Comparison of ENCODE assay signal across 17 cellular contexts in the genomic region with DNA sequence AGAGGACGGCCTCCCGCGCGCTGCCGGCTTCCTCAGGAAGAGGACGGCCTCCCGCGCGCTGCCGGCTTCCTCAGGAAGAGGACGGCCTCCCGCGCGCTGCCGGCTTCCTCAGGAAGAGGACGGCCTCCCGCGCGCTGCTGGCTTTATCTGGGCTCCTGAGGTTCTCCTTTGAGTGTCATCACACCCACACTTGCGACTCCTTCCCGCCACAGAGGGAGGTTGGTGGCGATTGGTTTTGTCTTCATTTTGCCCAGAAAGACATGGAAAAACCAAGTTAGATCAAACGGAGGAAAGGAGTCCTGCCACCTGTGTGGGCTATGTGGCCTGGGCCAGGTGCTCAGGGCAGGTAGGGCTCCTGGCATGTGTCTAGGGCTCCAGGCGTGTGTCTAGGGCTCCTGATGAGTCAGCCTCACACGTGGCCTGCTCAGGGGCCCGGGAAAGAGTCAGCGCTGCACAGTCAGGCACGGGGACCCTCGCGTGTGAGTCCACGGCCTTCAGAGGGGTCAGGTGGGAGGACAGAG.
DNase-seq lines count a peak whose midpoint lies in the region; ATAC-seq and TF ChIP-seq lines count a peak whose summit lies in the region.
"Had no signal": no experiment of that assay in that cellular context is flagged by ENCODE, and none has a peak within 500 bp of the region (broad histone marks: within the 10 kb centered on the region; RNA-seq: fewer than 3 reads in every experiment).

No MANE protein-coding gene starts in this region.

- no peaks in the 10 kb centered on the region for H4K20me1 ChIP-seq in osteoblast (ENCODE audit: insufficient read depth, low read length)

- no peak for DNase-seq in activated T-cell treated with anti-CD3 and anti-CD28 coated beads, Interleukin-2, amount 50 U/mL, for 24 hours
- DNase-seq in activated T-cell treated with anti-CD3 and anti-CD28 coated beads, Interleukin-2, amount 50 U/mL, for 48 hours: no peak
- peak; percentile 30 for DNase-seq in H7
- DNase-seq in osteoblast (ENCODE audit: insufficient read length, low spot score, missing footprints): peak; percentile 26
- no peak for DNase-seq in NCI-H2107 treated with DMSO at 0.1 percent for 48 hours (lab: John Stamatoyannopoulos, UW; ENCODE audit: unreplicated experiment)
- DNase-seq in glomerular visceral epithelial cell (ENCODE audit: extremely low spot score): no peak
- DNase-seq: C1 segment of cervical spinal cord, Caco-2, DMS79, NCI-H187 treated with DMSO at 0.1 percent for 48 hours, NCI-H2171, NCI-H774, Right ventricle myocardium superior had no signal

- H3K27ac Mint-ChIP-seq in activated T-cell treated with anti-CD3 and anti-CD28 coated beads, Interleukin-2, amount 50 U/mL, for 24 hours: peak overlapping the region; percentile 34
- H3K27ac Mint-ChIP-seq: GM23338 had no signal

- H3K9me3 ChIP-seq in osteoblast (ENCODE audit: low read depth, low read length): no peaks in the 10 kb centered on the region
- H3K9me3 ChIP-seq: Caco-2 had no signal

- H3K27me3 ChIP-seq in H7 (ENCODE audit: control insufficient read depth, insufficient read depth, low read length) (no peaks in the 10 kb centered on the region), osteoblast (ENCODE audit: insufficient read depth, low read length) (no peaks in the 10 kb centered on the region)

- H3K27ac ChIP-seq in VCaP (peak overlapping the region; percentile 21; the same call in 1 of the 2 replicates), osteoblast (ENCODE audit: low read depth, low read length) (no peak overlapping the region)

- H3K27me3 Mint-ChIP-seq in activated T-cell treated with anti-CD3 and anti-CD28 coated beads, Interleukin-2, amount 50 U/mL, for 24 hours: peaks cover 16% of the 10 kb centered on the region

- no peak overlapping the region for H3K4me3 Mint-ChIP-seq in activated T-cell treated with anti-CD3 and anti-CD28 coated beads, Interleukin-2, amount 50 U/mL, for 24 hours
- H3K4me3 Mint-ChIP-seq: GM23338 had no signal

- no peaks in the 10 kb centered on the region for H3K36me3 Mint-ChIP-seq in activated T-cell treated with anti-CD3 and anti-CD28 coated beads, Interleukin-2, amount 50 U/mL, for 24 hours (ENCODE audit: low read depth)

- no peak overlapping the region for H2AFZ ChIP-seq in osteoblast (ENCODE audit: low read length)
- H2AFZ ChIP-seq: GM23338 had no signal

- no peaks in the 10 kb centered on the region for H3K79me2 ChIP-seq in osteoblast (ENCODE audit: insufficient read depth, low read length)

- H3K36me3 ChIP-seq in H7 (replicated peaks; ENCODE audit: control insufficient read depth, insufficient read depth, low read length) (no peaks in the 10 kb centered on the region), osteoblast (ENCODE audit: insufficient read depth, low read length) (no peaks in the 10 kb centered on the region)

- H3K9me3 Mint-ChIP-seq in activated T-cell treated with anti-CD3 and anti-CD28 coated beads, Interleukin-2, amount 50 U/mL, for 24 hours: no peaks in the 10 kb centered on the region

- no peak for ATAC-seq in GM21786 (IDR thresholded peaks at IDR 0.05; ENCODE audit: unreplicated experiment)
- ATAC-seq: GM23338, Panc1 had no signal

- TF ChIP-seq CTCF in VCaP (conservative IDR thresholded peaks at IDR 0.05) (no peak), osteoblast (IDR thresholded peaks at IDR 0.05; ENCODE audit: extremely low read depth, low read depth, low read length) (no peak)

- no peak overlapping the region for H3K4me3 ChIP-seq in H7 (ENCODE audit: insufficient read depth, low read depth, low read length)
- no peak overlapping the region for H3K4me3 ChIP-seq in osteoblast (ENCODE audit: insufficient read depth, low read length)
- H3K4me3 ChIP-seq: GM23338 had no signal

- peaks cover 26% of the 10 kb centered on the region for H3K4me1 Mint-ChIP-seq in activated T-cell treated with anti-CD3 and anti-CD28 coated beads, Interleukin-2, amount 50 U/mL, for 24 hours (ENCODE audit: low read depth)

- no peak overlapping the region for H3K4me2 ChIP-seq in osteoblast (ENCODE audit: insufficient read depth, low read length)
- H3K4me2 ChIP-seq: GM23338 had no signal

- no peaks in the 10 kb centered on the region for H3K4me1 ChIP-seq in osteoblast (ENCODE audit: insufficient read depth, low read length)
- H3K4me1 ChIP-seq: Caco-2 had no signal

Comparison
In these comparisons a context has a peak if more than half of its experiments do, and no peak if none do; other contexts are left out.
1. DNase-seq: peak in H7 (single experiment) and osteoblast (single experiment); none in activated T-cell treated with anti-CD3 and anti-CD28 coated beads, Interleukin-2, amount 50 U/mL, for 24 hours (single experiment), activated T-cell treated with anti-CD3 and anti-CD28 coated beads, Interleukin-2, amount 50 U/mL, for 48 hours (0 of 2), NCI-H2107 treated with DMSO at 0.1 percent for 48 hours (single experiment) and glomerular visceral epithelial cell (single experiment).